In the genomic region with DNA sequence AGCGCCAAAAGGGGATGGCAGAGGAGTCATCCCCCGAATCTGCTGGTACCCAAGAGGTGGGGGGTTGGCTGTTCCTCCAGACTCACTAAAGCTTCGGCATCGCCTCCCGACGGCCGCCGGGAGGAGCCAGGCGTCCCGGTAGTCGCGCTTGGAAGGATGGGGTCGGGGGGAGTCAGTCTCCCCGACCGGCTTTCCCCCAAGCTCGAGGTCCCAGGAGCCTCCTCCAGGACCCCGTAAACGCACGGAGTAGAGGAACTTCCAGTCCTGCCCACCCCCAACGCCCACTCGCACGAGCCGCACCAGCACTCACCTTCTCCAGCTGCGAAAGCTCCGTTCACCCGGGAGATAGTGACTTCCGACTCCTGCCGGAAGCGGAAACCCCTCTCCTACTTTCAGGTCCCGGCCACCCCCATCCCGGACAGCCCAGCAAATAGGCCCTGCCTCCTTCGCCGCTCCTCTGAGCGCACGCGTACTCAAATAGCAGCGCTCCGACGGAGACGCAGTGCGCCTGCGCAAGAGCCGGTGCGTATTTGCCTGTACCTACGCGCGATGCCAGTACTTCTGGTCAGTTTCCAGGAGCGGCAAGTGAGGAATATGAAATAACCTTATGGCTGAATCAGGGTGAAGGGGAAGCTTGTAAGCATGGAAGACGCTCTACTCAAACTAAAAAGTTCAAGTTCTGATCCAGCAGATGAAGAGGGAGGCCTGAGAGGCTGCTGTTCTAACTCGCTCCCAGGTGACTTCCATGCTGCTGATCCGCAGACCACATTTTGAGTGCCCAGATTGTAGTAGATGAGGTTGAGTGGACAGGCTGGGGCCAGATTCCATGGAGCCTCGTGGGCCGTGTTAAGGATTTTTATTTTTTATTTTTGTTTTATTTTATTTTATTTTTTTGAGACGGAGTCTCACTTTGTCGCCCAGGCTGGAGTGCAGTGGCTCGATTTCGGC, we compare ENCODE assay signal across 8 cellular contexts. TPM values are rescaled to one million over a fixed set of nuclear protein-coding genes. Genes with fewer than 3 reads are reported as not detected.
A peak's percentile ranks its signal among the peaks of the same experiment; 100 is the strongest.
DNase-seq lines count a peak whose midpoint lies in the region; ATAC-seq and TF ChIP-seq lines count a peak whose summit lies in the region.

A gene (minus strand): TSS at position 350 of the 948 bp plus-strand sequence. CDS start 4,883 bp downstream, outside the sequence.

- peaks cover 21% of the 10 kb centered on the region; the same call in 1 of the 2 replicates for H3K36me3 ChIP-seq in KOPT-K1 (ENCODE audit: insufficient read depth, low read length)
- peaks cover 0 to 13% (median 0%) of the 10 kb centered on the region in 3 donors for H3K36me3 ChIP-seq in Peyer's patch
- peaks cover 10% of the 10 kb centered on the region for H3K36me3 ChIP-seq in muscle layer of colon (ENCODE audit: insufficient read depth, low read length)

- ATAC-seq in GM21717 (IDR thresholded peaks at IDR 0.05; ENCODE audit: unreplicated experiment) (peak; percentile 72), esophagus mucosa (peak; percentile 97)

- H3K27me3 ChIP-seq in Peyer's patch (no peaks in the 10 kb centered on the region), muscle layer of colon (ENCODE audit: control insufficient read depth in 1 of 2, insufficient read depth in 2 of 2, low read length in 2 of 2) (no peaks in the 10 kb centered on the region)

- peak; percentile 93 for DNase-seq in DMS153 treated with DMSO at 0.1 percent for 48 hours (lab: John Stamatoyannopoulos, UW; ENCODE audit: unreplicated experiment)
- DNase-seq in Peyer's patch: peak; percentile 97 to 99 (median 97)
- peak; percentile 97 for DNase-seq in activated T-cell treated with anti-CD3 and anti-CD28 coated beads, Interleukin-2, amount 50 U/mL, for 48 hours
- DNase-seq in stimulated activated CD8-positive, alpha-beta memory T cell treated with anti-CD3 and anti-CD28 coated beads, Interleukin-7, amount 100 ng/mL, for 24 hours (ENCODE audit: low read depth): peak; percentile 90

- H3K27ac ChIP-seq in KOPT-K1 (ENCODE audit: low read depth, low read length, poor library complexity, severe bottlenecking): peak within 1 kb of the TSS; percentile 58
- peak within 1 kb of the TSS; percentile 75 to 87 (median 84) for H3K27ac ChIP-seq in Peyer's patch
- H3K27ac ChIP-seq in muscle layer of colon (ENCODE audit: low read depth, low read length): peak within 1 kb of the TSS; percentile 20

- peak within 1 kb of the TSS; percentile 81 for H3K9ac ChIP-seq in muscle layer of colon (ENCODE audit: low read length)

- H3K4me3 ChIP-seq in Peyer's patch: peak within 1 kb of the TSS; percentile 64 to 83 (median 82)
- H3K4me3 ChIP-seq in muscle layer of colon (ENCODE audit: low read depth in 1 of 2, low read length in 2 of 2): peak within 1 kb of the TSS; percentile 94 to 98

- H3K4me1 ChIP-seq in Peyer's patch (peaks cover 0 to 25% (median 9%) of the 10 kb centered on the region in 4 donors), muscle layer of colon (ENCODE audit: insufficient read depth, low read length) (peaks cover 23% of the 10 kb centered on the region)

- TF ChIP-seq POLR2A in Peyer's patch (IDR thresholded peaks at IDR 0.05): peak; percentile 71 to 79

- H3K9me3 ChIP-seq in KOPT-K1 (ENCODE audit: insufficient read depth, low read length, poor library complexity, severe bottlenecking) (no peaks in the 10 kb centered on the region), Peyer's patch (no peaks in the 10 kb centered on the region), muscle layer of colon (ENCODE audit: low read length) (no peaks in the 10 kb centered on the region)

- TF ChIP-seq CTCF in Peyer's patch (IDR thresholded peaks at IDR 0.05): peak in 3 of 6 experiments; percentile 21 to 34 (median 30)

RNA-seq across cellular contexts. Expression of the gene that starts here (rescaled TPM):
- total RNA-seq in Peyer's patch (10 to 100 TPM; 30.5 to 39.2 (median 32.2) TPM), esophagus mucosa (34.9 TPM)

Comparison
In these comparisons a context has a peak if more than half of its experiments do, and no peak if none do; other contexts are left out.
1. Peak in every context shown above with its lines: DNase-seq, ATAC-seq, H3K4me3 ChIP-seq and H3K27ac ChIP-seq.
2. H3K27ac ChIP-seq: peak in every context shown above with its lines; median percentile 84 in Peyer's patch; 58 in KOPT-K1; 20 in muscle layer of colon.